Comparison of ENCODE assay signal across 11 cellular contexts in genomic region chr2:170843656-170844055, GRCh38.
DNase-seq lines count a peak whose midpoint lies in the region; ATAC-seq, FAIRE-seq and TF ChIP-seq lines count a peak whose summit lies in the region.
"Had no signal": no experiment of that assay in that cellular context is flagged by ENCODE, and none has a peak within 500 bp of the region (broad histone marks: within the 10 kb centered on the region; RNA-seq: fewer than 3 reads in every experiment).

No MANE protein-coding gene starts in this region.

- no peak overlapping the region for H3K4me3 ChIP-seq in brain microvascular endothelial cell (ENCODE audit: low read depth, low read length)
- H3K4me3 ChIP-seq in retinal pigment epithelial cell (ENCODE audit: low read length): no peak overlapping the region
- H3K4me3 ChIP-seq in WERI-Rb-1 (ENCODE audit: low read depth, low read length): no peak overlapping the region
- H3K4me3 ChIP-seq: A549 had no signal

- peak; percentile 16 for DNase-seq in SIG-M5 treated with dmso at 0.1 percent for 504 hours (lab: John Stamatoyannopoulos, UW; ENCODE audit: unreplicated experiment)
- no peak for DNase-seq in SIG-M5 (lab: John Stamatoyannopoulos, UW)
- peak; percentile 66 for DNase-seq in NOMO-1 treated with DMSO at 0.1 percent for 48 hours (lab: John Stamatoyannopoulos, UW; ENCODE audit: unreplicated experiment)
- DNase-seq in brain microvascular endothelial cell: peak; percentile 39
- DNase-seq in retinal pigment epithelial cell (ENCODE audit: low read depth): peak; percentile 35
- DNase-seq in GM19239 (ENCODE audit: insufficient read length, low spot score): no peak
- no peak for DNase-seq in WERI-Rb-1
- DNase-seq: nephron progenitor cell had no signal

- H3K27ac ChIP-seq in brain microvascular endothelial cell (no peak overlapping the region), WERI-Rb-1 (no peak overlapping the region)
- H3K27ac ChIP-seq: A549 had no signal

- no peak for TF ChIP-seq CTCF in brain microvascular endothelial cell (IDR thresholded peaks at IDR 0.05; ENCODE audit: low read depth, low read length, missing control alignments)
- no peak for TF ChIP-seq CTCF in retinal pigment epithelial cell (conservative IDR thresholded peaks at IDR 0.05; ENCODE audit: low read depth, low read length)
- no peak for TF ChIP-seq CTCF in WERI-Rb-1 (IDR thresholded peaks at IDR 0.05; ENCODE audit: low read depth, low read length)

- H3K36me3 ChIP-seq in brain microvascular endothelial cell (replicated peaks) (no peaks in the 10 kb centered on the region), WERI-Rb-1 (0 out of 2 replicates have a peak, but pooled peaks cover 3% of the 10 kb centered on the region)

- in situ Hi-C loops in brain microvascular endothelial cell (cut with HindIII; ENCODE audit: low pct_ligation_motif_present, low sequenced_read_pairs): no loop called here

- H3K27me3 ChIP-seq in brain microvascular endothelial cell (replicated peaks) (no peaks in the 10 kb centered on the region), WERI-Rb-1 (ENCODE audit: insufficient read depth, low read depth, severe bottlenecking) (no peaks in the 10 kb centered on the region)

- H3K9me3 ChIP-seq in WERI-Rb-1 (ENCODE audit: severe bottlenecking): no peaks in the 10 kb centered on the region

- no peak for FAIRE-seq in GM19239 (lab: Jason Lieb, UNC)
- FAIRE-seq: A549 had no signal

- ATAC-seq in HG03565 (IDR thresholded peaks at IDR 0.05; ENCODE audit: unreplicated experiment): no peak
- ATAC-seq: A549, esophagus mucosa had no signal

Comparison
In these comparisons a context has a peak if more than half of its experiments do, and no peak if none do; other contexts are left out.
1. DNase-seq: peak in SIG-M5 treated with dmso at 0.1 percent for 504 hours (single experiment), NOMO-1 treated with DMSO at 0.1 percent for 48 hours (single experiment), brain microvascular endothelial cell (single experiment) and retinal pigment epithelial cell (single experiment); none in SIG-M5 (single experiment), GM19239 (single experiment) and WERI-Rb-1 (single experiment).